8 cellular contexts compared by ENCODE assay signal in the genomic region with DNA sequence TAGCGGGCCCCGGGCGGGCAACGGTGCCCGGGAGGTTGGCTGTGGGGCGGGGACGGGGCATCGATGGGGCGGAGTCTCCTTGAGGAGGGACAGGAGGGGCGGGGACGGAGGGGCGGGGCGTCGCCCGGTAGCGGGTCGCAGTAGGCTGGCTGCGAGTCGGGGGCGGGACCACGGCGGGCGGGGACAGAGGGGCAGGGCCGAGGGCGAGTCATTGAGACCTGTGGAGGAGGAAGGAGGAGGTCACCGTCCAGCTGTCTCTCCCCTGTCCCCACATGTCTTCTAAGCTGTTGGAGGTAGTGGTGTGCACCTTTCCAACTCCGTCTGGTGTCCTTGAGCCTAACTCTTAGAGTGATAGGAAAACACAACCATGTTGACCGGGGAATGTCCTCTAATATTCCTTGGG. TPM values are rescaled to one million over a fixed set of nuclear protein-coding genes. Genes with fewer than 3 reads are reported as not detected.
DNase-seq lines count a peak whose midpoint lies in the region; ATAC-seq and TF ChIP-seq lines count a peak whose summit lies in the region.

Gene CRAT (minus strand): TSS at position 54 of the 403 bp plus-strand sequence. CDS start 284 bp downstream, outside the sequence.

- peaks cover 47% of the 10 kb centered on the region for H3K79me2 ChIP-seq in DND-41 (ENCODE audit: insufficient read depth, low read length)
- peaks cover 52% of the 10 kb centered on the region for H3K79me2 ChIP-seq in GM23248 (ENCODE audit: insufficient read depth)

- intact Hi-C loops in naive thymus-derived CD4-positive, alpha-beta T cell (cut with micrococcal nuclease): loop anchor here (1.0 to 10.0 kb wide), 13 partner anchors 21 to 934 kb away; partner anchors contain the start of genes DOLPP1 (in 2 of the 2), MIGA2 (in 2 of the 2), SH3GLB2 (in 2 of the 2) and DOLK (in 1 of the 2)

- peak; percentile 23 for ATAC-seq in DND-41 (ENCODE audit: insufficient read depth, low read depth)
- ATAC-seq in activated T-helper 17 cell treated with anti-CD3 and anti-CD28 coated beads, Interleukin-2, amount 50 U/mL, for 72 hours (replicated peaks): peak; percentile 92
- peak; percentile 93 for ATAC-seq in naive thymus-derived CD4-positive, alpha-beta T cell
- peak; percentile 90 for ATAC-seq in stimulated activated effector memory CD8-positive, alpha-beta T cell treated with anti-CD3 and anti-CD28 coated beads, Interleukin-12 subunit alpha, Interleukin-12 subunit beta, amount 100 ng/mL, for 72 hours

- H3K27ac ChIP-seq in DND-41 (ENCODE audit: low read length) (peak within 1 kb of the TSS; percentile 98), GM23248 (peak within 1 kb of the TSS; percentile 93)
- peak within 1 kb of the TSS; percentile 87 for H3K27ac ChIP-seq in naive thymus-derived CD4-positive, alpha-beta T cell (ENCODE audit: low read depth, low read length)

- H3K9me3 ChIP-seq in DND-41 (ENCODE audit: insufficient read depth, low read length, severe bottlenecking): no peaks in the 10 kb centered on the region
- H3K9me3 ChIP-seq in GM23248 (ENCODE audit: low read depth): no peaks in the 10 kb centered on the region
- H3K9me3 ChIP-seq in naive thymus-derived CD4-positive, alpha-beta T cell (ENCODE audit: control insufficient read depth in 2 of 3, low read length in 3 of 3): no peaks in the 10 kb centered on the region

- in situ Hi-C loops in GM23248 (cut with MboI): no loop called here

- peaks cover 16% of the 10 kb centered on the region for H3K4me1 Mint-ChIP-seq in activated T-helper 17 cell treated with anti-CD3 and anti-CD28 coated beads, Interleukin-2, amount 50 U/mL, for 72 hours
- peaks cover 26 to 45% (median 29%) of the 10 kb centered on the region in 7 donors for H3K4me1 Mint-ChIP-seq in naive thymus-derived CD4-positive, alpha-beta T cell
- peaks cover 22% of the 10 kb centered on the region for H3K4me1 Mint-ChIP-seq in stimulated activated effector memory CD8-positive, alpha-beta T cell treated with anti-CD3 and anti-CD28 coated beads, Interleukin-12 subunit alpha, Interleukin-12 subunit beta, amount 100 ng/mL, for 72 hours

- H3K9me2 ChIP-seq in GM23248 (ENCODE audit: insufficient read depth): no peaks in the 10 kb centered on the region

- H3K36me3 Mint-ChIP-seq in activated T-helper 17 cell treated with anti-CD3 and anti-CD28 coated beads, Interleukin-2, amount 50 U/mL, for 72 hours (ENCODE audit: low read depth): no peaks in the 10 kb centered on the region
- peaks cover 0 to 2% (median 0%) of the 10 kb centered on the region in 5 donors for H3K36me3 Mint-ChIP-seq in naive thymus-derived CD4-positive, alpha-beta T cell
- peaks cover 14% of the 10 kb centered on the region for H3K36me3 Mint-ChIP-seq in stimulated activated effector memory CD8-positive, alpha-beta T cell treated with anti-CD3 and anti-CD28 coated beads, Interleukin-12 subunit alpha, Interleukin-12 subunit beta, amount 100 ng/mL, for 72 hours

- H3K27ac Mint-ChIP-seq in activated T-helper 17 cell treated with anti-CD3 and anti-CD28 coated beads, Interleukin-2, amount 50 U/mL, for 72 hours: peak within 1 kb of the TSS; percentile 90
- peak within 1 kb of the TSS; percentile 83 to 97 (median 94) for H3K27ac Mint-ChIP-seq in naive thymus-derived CD4-positive, alpha-beta T cell
- peak within 1 kb of the TSS; percentile 96 for H3K27ac Mint-ChIP-seq in stimulated activated effector memory CD8-positive, alpha-beta T cell treated with anti-CD3 and anti-CD28 coated beads, Interleukin-12 subunit alpha, Interleukin-12 subunit beta, amount 100 ng/mL, for 72 hours

- H3K4me3 ChIP-seq in DND-41 (ENCODE audit: low read depth in 1 of 2, low read length in 2 of 2): peak within 1 kb of the TSS; percentile 90 to 92
- peak within 1 kb of the TSS; percentile 96 for H3K4me3 ChIP-seq in GM23248
- H3K4me3 ChIP-seq in naive thymus-derived CD4-positive, alpha-beta T cell (ENCODE audit: low read length): peak within 1 kb of the TSS; percentile 82

- H3K4me1 ChIP-seq in DND-41 (ENCODE audit: insufficient read depth, low read length) (peaks cover 32% of the 10 kb centered on the region), GM23248 (ENCODE audit: insufficient read depth) (peaks cover 6% of the 10 kb centered on the region)
- peaks cover 10% of the 10 kb centered on the region in 2 donors for H3K4me1 ChIP-seq in naive thymus-derived CD4-positive, alpha-beta T cell (ENCODE audit: control insufficient read depth in 2 of 2, insufficient read depth in 2 of 2, low read length in 2 of 2)

- peak within 1 kb of the TSS; percentile 100 for H2AFZ ChIP-seq in DND-41 (ENCODE audit: low read depth, low read length)
- H2AFZ ChIP-seq in GM23248: peak within 1 kb of the TSS; percentile 98

- H3K4me2 ChIP-seq in DND-41 (ENCODE audit: insufficient read depth, low read length) (peak within 1 kb of the TSS; percentile 75), GM23248 (ENCODE audit: unreplicated experiment) (peak within 1 kb of the TSS; percentile 88)

- H3K9me3 Mint-ChIP-seq in activated T-helper 17 cell treated with anti-CD3 and anti-CD28 coated beads, Interleukin-2, amount 50 U/mL, for 72 hours: no peaks in the 10 kb centered on the region
- no peaks in the 10 kb centered on the region for H3K9me3 Mint-ChIP-seq in naive thymus-derived CD4-positive, alpha-beta T cell
- no peaks in the 10 kb centered on the region for H3K9me3 Mint-ChIP-seq in stimulated activated effector memory CD8-positive, alpha-beta T cell treated with anti-CD3 and anti-CD28 coated beads, Interleukin-12 subunit alpha, Interleukin-12 subunit beta, amount 100 ng/mL, for 72 hours

- CTCF ChIA-PET in naive thymus-derived CD4-positive, alpha-beta T cell (lab: Charles Lee): interaction anchor here (1.3 to 1.4 kb wide), 2 partner anchors 511 to 514 kb away, joined by 3 read pairs; no protein-coding TSS in a partner anchor

- DNase-seq in DND-41 (peak; percentile 68), GM23248 (peak; percentile 96), Kasumi-1 (lab: John Stamatoyannopoulos, UW) (peak; percentile 79 to 85), RPMI7951 (ENCODE audit: low read depth) (peak; percentile 88), fibroblast of gingiva (ENCODE audit: low read depth) (peak; percentile 96)
- peak; percentile 85 to 96 (median 89) for DNase-seq in naive thymus-derived CD4-positive, alpha-beta T cell
- peak; percentile 82 to 93 for DNase-seq in stimulated activated effector memory CD8-positive, alpha-beta T cell treated with anti-CD3 and anti-CD28 coated beads, Interleukin-12 subunit alpha, Interleukin-12 subunit beta, amount 100 ng/mL, for 72 hours (ENCODE audit: low spot score in 2 of 2)

- H3K9ac ChIP-seq in DND-41 (ENCODE audit: low read depth, low read length): peak within 1 kb of the TSS; percentile 82
- H3K9ac ChIP-seq in GM23248: peak within 1 kb of the TSS; percentile 92

- H4K20me1 ChIP-seq in DND-41 (ENCODE audit: insufficient read depth, low read length): no peaks in the 10 kb centered on the region; the same call in 1 of the 2 replicates
- H4K20me1 ChIP-seq in GM23248 (ENCODE audit: insufficient read depth): no peaks in the 10 kb centered on the region

- H3F3A ChIP-seq in GM23248 (ENCODE audit: insufficient read depth): peaks cover 10% of the 10 kb centered on the region; the same call in 1 of the 2 replicates

- POLR2A ChIA-PET in naive thymus-derived CD4-positive, alpha-beta T cell (lab: Charles Lee): interaction anchor here (0.7 to 1.0 kb wide), 3 partner anchors 29 to 31 kb away, joined by 3 read pairs; no protein-coding TSS in a partner anchor

- peak within 1 kb of the TSS; percentile 92 for H3K4me3 Mint-ChIP-seq in activated T-helper 17 cell treated with anti-CD3 and anti-CD28 coated beads, Interleukin-2, amount 50 U/mL, for 72 hours
- H3K4me3 Mint-ChIP-seq in naive thymus-derived CD4-positive, alpha-beta T cell: peak within 1 kb of the TSS; percentile 88 to 97 (median 92)
- H3K4me3 Mint-ChIP-seq in stimulated activated effector memory CD8-positive, alpha-beta T cell treated with anti-CD3 and anti-CD28 coated beads, Interleukin-12 subunit alpha, Interleukin-12 subunit beta, amount 100 ng/mL, for 72 hours: peak within 1 kb of the TSS; percentile 86

- H3K27me3 Mint-ChIP-seq in activated T-helper 17 cell treated with anti-CD3 and anti-CD28 coated beads, Interleukin-2, amount 50 U/mL, for 72 hours: no peaks in the 10 kb centered on the region
- no peaks in the 10 kb centered on the region for H3K27me3 Mint-ChIP-seq in naive thymus-derived CD4-positive, alpha-beta T cell

- no peak for TF ChIP-seq CTCF in DND-41 (IDR thresholded peaks at IDR 0.05; ENCODE audit: borderline replicate concordance, extremely low read depth, low read length, poor library complexity, severe bottlenecking)

- no peaks in the 10 kb centered on the region; the same call in 1 of the 2 replicates for H3K36me3 ChIP-seq in DND-41 (ENCODE audit: insufficient read depth, low read length)
- no peaks in the 10 kb centered on the region for H3K36me3 ChIP-seq in GM23248 (ENCODE audit: low read depth)
- H3K36me3 ChIP-seq in naive thymus-derived CD4-positive, alpha-beta T cell (ENCODE audit: control insufficient read depth in 2 of 3, insufficient read depth in 3 of 3, low read length in 3 of 3): peaks cover 0 to 12% (median 0%) of the 10 kb centered on the region in 3 experiments

- 0 to 1% methylated on average over 2 to 28 of the region's 28 CpGs for WGBS in GM23248 (ENCODE audit: low coverage in 1 of 2, low lambda C conversion rate in 2 of 2, missing lambda C conversion rate in 2 of 2), 2 experiments

- no peaks in the 10 kb centered on the region for H3K27me3 ChIP-seq in DND-41 (ENCODE audit: insufficient read depth, low read length, poor library complexity)
- no peaks in the 10 kb centered on the region for H3K27me3 ChIP-seq in GM23248 (replicated peaks; ENCODE audit: insufficient read depth)
- no peaks in the 10 kb centered on the region for H3K27me3 ChIP-seq in naive thymus-derived CD4-positive, alpha-beta T cell (ENCODE audit: control insufficient read depth in 2 of 2, insufficient read depth in 2 of 2, low read length in 2 of 2)

RNA-seq across cellular contexts. Expression of gene CRAT, which starts in this region (rescaled TPM):
- 51.5 and 55.4 TPM in 2 replicates for total RNA-seq in GM23248 (2014; rRNA removed; shearing (Covaris generic))
- polyA plus RNA-seq in GM23248 (2016; fragmentation: Nextera tagmentation; extraction: Ambion mirVana): 61.4 and 66.0 TPM in 2 replicates
- 28.7 and 29.9 TPM in 2 replicates for total RNA-seq in RPMI7951 (2014; rRNA removed; shearing (Covaris generic))
- 10 to 100 TPM; 19.8 to 21.8 TPM for total RNA-seq in activated T-helper 17 cell treated with anti-CD3 and anti-CD28 coated beads, Interleukin-2, amount 50 U/mL, for 72 hours
- 10 to 100 TPM in 4 of 5 experiments, 1 to 10 TPM in 1; 7.2 to 15.6 (median 11.4) TPM for total RNA-seq in naive thymus-derived CD4-positive, alpha-beta T cell
- 10 to 100 TPM; 10.7 to 20.1 TPM for polyA plus RNA-seq in naive thymus-derived CD4-positive, alpha-beta T cell

Comparison
In these comparisons a context has a peak if more than half of its experiments do, and no peak if none do; other contexts are left out.
1. Peak in every context shown above with its lines: DNase-seq, ATAC-seq, H3K4me3 ChIP-seq and H3K27ac ChIP-seq.
2. ATAC-seq: peak in every context shown above with its lines; median percentile 93 in naive thymus-derived CD4-positive, alpha-beta T cell; 92 in activated T-helper 17 cell treated with anti-CD3 and anti-CD28 coated beads, Interleukin-2, amount 50 U/mL, for 72 hours; 90 in stimulated activated effector memory CD8-positive, alpha-beta T cell treated with anti-CD3 and anti-CD28 coated beads, Interleukin-12 subunit alpha, Interleukin-12 subunit beta, amount 100 ng/mL, for 72 hours; 23 in DND-41.